Comparison of ENCODE assay signal across 17 cellular contexts in the genomic region with DNA sequence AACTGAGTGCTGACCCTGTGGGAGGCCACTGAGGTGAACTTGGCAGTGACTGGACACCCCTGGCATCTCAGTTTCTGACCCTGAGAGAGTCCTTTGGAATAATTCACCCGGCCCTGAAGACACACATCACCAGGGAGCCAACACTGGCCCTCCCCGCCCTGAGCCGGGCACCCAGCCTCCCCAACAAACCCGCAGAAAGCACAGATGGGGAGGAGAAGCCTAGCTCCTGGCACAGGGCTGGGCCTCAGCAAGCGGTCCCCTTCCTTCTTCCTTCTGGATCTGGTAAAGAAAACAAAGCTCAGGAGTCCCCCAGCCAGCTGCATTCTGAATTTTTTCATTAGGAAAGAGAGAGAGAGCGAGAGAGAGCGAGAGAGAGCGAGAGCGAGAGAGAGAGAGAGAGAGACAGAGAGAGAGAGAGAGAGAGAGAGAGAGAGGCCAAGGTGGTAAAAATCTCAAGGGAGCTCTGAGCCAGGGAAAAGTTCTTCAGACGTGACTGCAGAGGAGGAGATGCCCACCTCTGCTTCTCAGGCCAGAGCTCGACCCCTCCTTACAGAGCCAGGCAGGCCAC.
"Had no signal": no experiment of that assay in that cellular context is flagged by ENCODE, and none has a peak within 500 bp of the region (broad histone marks: within the 10 kb centered on the region; RNA-seq: fewer than 3 reads in every experiment).

No MANE protein-coding gene starts in this region.

- H3K4me3 Mint-ChIP-seq: central memory CD8-positive, alpha-beta T cell; immature natural killer cell; memory B cell had no signal

- FAIRE-seq: endothelial cell of umbilical vein, urothelium cell line had no signal

- ATAC-seq: activated naive CD4-positive, alpha-beta T cell treated with anti-CD3 and anti-CD28 coated beads, Interleukin-2, amount 50 U/mL, for 72 hours had no signal

- H3K4me3 ChIP-seq: adrenal gland, esophagus squamous epithelium, tibial nerve had no signal

- H3K27ac Mint-ChIP-seq: immature natural killer cell, memory B cell had no signal

- DNase-seq: activated CD4-positive, alpha-beta T cell treated with anti-CD3 and anti-CD28 coated beads for 1 hour; activated gamma-delta T cell treated with Interleukin-2 at 50 U/mL for 16 hours; effector memory CD4-positive, alpha-beta T cell; esophagus squamous epithelium; immature natural killer cell; kidney glomerular epithelial cell; stimulated activated naive CD4-positive, alpha-beta T cell; SW 1271; T-helper 2 cell; WERI-Rb-1 had no signal

- H3K9me3 Mint-ChIP-seq: activated naive CD4-positive, alpha-beta T cell treated with anti-CD3 and anti-CD28 coated beads, Interleukin-2, amount 50 U/mL, for 72 hours; central memory CD8-positive, alpha-beta T cell; immature natural killer cell; memory B cell had no signal

- H3K9me3 ChIP-seq: adrenal gland, esophagus squamous epithelium, tibial nerve had no signal

- H3K27ac ChIP-seq: adrenal gland, esophagus squamous epithelium, tibial nerve, WERI-Rb-1 had no signal

- H3K4me1 ChIP-seq: esophagus squamous epithelium, tibial nerve had no signal

- H3K4me1 Mint-ChIP-seq: memory B cell had no signal

- H3K27me3 Mint-ChIP-seq: central memory CD8-positive, alpha-beta T cell; memory B cell had no signal

- H3K27me3 ChIP-seq: adrenal gland, esophagus squamous epithelium, tibial nerve had no signal
